Comparison of ENCODE assay signal across 23 cellular contexts in genomic region chr5:76425940-76426339, GRCh38. TPM values are rescaled to one million over a fixed set of nuclear protein-coding genes. Genes with fewer than 3 reads are reported as not detected.
DNase-seq lines count a peak whose midpoint lies in the region; ATAC-seq, FAIRE-seq and TF ChIP-seq lines count a peak whose summit lies in the region.
"Had no signal": no experiment of that assay in that cellular context is flagged by ENCODE, and none has a peak within 500 bp of the region (broad histone marks: within the 10 kb centered on the region; RNA-seq: fewer than 3 reads in every experiment).

No MANE protein-coding gene starts in this region.

- peaks cover 60% of the 10 kb centered on the region for H3K4me1 Mint-ChIP-seq in stimulated activated effector memory CD8-positive, alpha-beta T cell treated with anti-CD3 and anti-CD28 coated beads, Interleukin-12 subunit alpha, Interleukin-12 subunit beta, amount 100 ng/mL, for 72 hours
- H3K4me1 Mint-ChIP-seq in CD4-positive, alpha-beta memory T cell = peaks cover 49 to 85% (median 67%) of the 10 kb centered on the region in 4 donors

- H3K27ac ChIP-seq in HEK293 (ENCODE audit: extremely low read depth, low read depth, low read length) = no peak overlapping the region
- no peak overlapping the region for H3K27ac ChIP-seq in GM12878 (ENCODE audit: control insufficient read depth, insufficient read depth)
- no peak overlapping the region for H3K27ac ChIP-seq in iPS-18a (ENCODE audit: low read length)
- H3K27ac ChIP-seq in CD4-positive, alpha-beta memory T cell (ENCODE audit: low read depth, low read length) = no peak overlapping the region
- no peak overlapping the region for H3K27ac ChIP-seq in gastroesophageal sphincter
- H3K27ac ChIP-seq: heart left ventricle, left lung, sigmoid colon, stomach, transverse colon had no signal

- H3K36me3 ChIP-seq in HEK293 (ENCODE audit: control insufficient read depth in 2 of 2, insufficient read depth in 1 of 2, low read length in 2 of 2) (no peaks in the 10 kb centered on the region), GM12878 (ENCODE audit: control insufficient read depth in 2 of 2, insufficient read depth in 2 of 2, low read length in 1 of 2) (no peaks in the 10 kb centered on the region), iPS-18a (ENCODE audit: control insufficient read depth, low read depth, low read length) (no peaks in the 10 kb centered on the region), gastroesophageal sphincter (no peaks in the 10 kb centered on the region)
- H3K36me3 ChIP-seq in CD4-positive, alpha-beta memory T cell (ENCODE audit: insufficient read depth, low read length) = no peaks in the 10 kb centered on the region
- H3K36me3 ChIP-seq: cardiac muscle cell, heart left ventricle, left lung, sigmoid colon, stomach, transverse colon had no signal

- TF ChIP-seq CTCF in HEK293 (tag by site-specific recombination; IDR thresholded peaks at IDR 0.05) (no peak), GM12878 (IDR thresholded peaks at IDR 0.05 in 2 of 3, conservative IDR thresholded peaks at IDR 0.05 in 1 of 3; ENCODE audit: control insufficient read depth in 2 of 3, extremely low read depth in 1 of 3, insufficient read depth in 1 of 3, low read depth in 3 of 3, low read length in 3 of 3) (no peak), gastroesophageal sphincter (IDR thresholded peaks at IDR 0.05) (no peak)

- H3K27me3 ChIP-seq in GM12878 (replicated peaks in 1 of 2; ENCODE audit: control insufficient read depth in 2 of 2, insufficient read depth in 2 of 2, low read length in 1 of 2) (no peaks in the 10 kb centered on the region), iPS-18a (ENCODE audit: control insufficient read depth, insufficient read depth, low read length) (no peaks in the 10 kb centered on the region), gastroesophageal sphincter (no peaks in the 10 kb centered on the region)
- no peaks in the 10 kb centered on the region for H3K27me3 ChIP-seq in CD4-positive, alpha-beta memory T cell (ENCODE audit: insufficient read depth, low read length)
- H3K27me3 ChIP-seq: cardiac muscle cell, left lung, sigmoid colon, stomach, transverse colon had no signal

- no TSS peak for BruUV-seq in GM12878 (replicated peaks; lab: Mats Ljungman, UMichigan)

- H3K9me3 ChIP-seq in HEK293 (ENCODE audit: control insufficient read depth, insufficient read depth, low read depth, low read length) (no peaks in the 10 kb centered on the region), GM12878 (replicated peaks; ENCODE audit: control insufficient read depth, insufficient read depth, low read length) (no peaks in the 10 kb centered on the region), iPS-18a (ENCODE audit: control insufficient read depth, low read depth, low read length) (no peaks in the 10 kb centered on the region), gastroesophageal sphincter (no peaks in the 10 kb centered on the region)
- no peaks in the 10 kb centered on the region for H3K9me3 ChIP-seq in CD4-positive, alpha-beta memory T cell (ENCODE audit: control insufficient read depth in 1 of 2, low read length in 2 of 2)
- H3K9me3 ChIP-seq: heart left ventricle, left lung, sigmoid colon, stomach, transverse colon had no signal

- RAD21 ChIA-PET in GM12878 (lab: Charles Lee; ENCODE audit: unreplicated experiment) = no interaction called here

- H3K4me2 ChIP-seq in GM12878 (ENCODE audit: control insufficient read depth, insufficient read depth) = no peak overlapping the region

- no peak for TF ChIP-seq POLR2A in GM12878 (IDR thresholded peaks at IDR 0.05; ENCODE audit: low read depth, low read length)
- TF ChIP-seq POLR2A in gastroesophageal sphincter (IDR thresholded peaks at IDR 0.05) = no peak

- no peaks in the 10 kb centered on the region for H3K27me3 Mint-ChIP-seq in CD4-positive, alpha-beta memory T cell
- H3K27me3 Mint-ChIP-seq: activated CD8-positive, alpha-beta memory T cell treated with anti-CD3 and anti-CD28 coated beads, Interleukin-2, amount 10 ng/mL, durations not matched to agents 7 days and 5 days; dendritic cell treated with granulocyte-macrophage colony-stimulating factor and Interleukin-4, amounts not matched to agents 40 ng/mL and 50 ng/mL, for 4 days had no signal

- DNase-seq in GM12878 (ENCODE audit: low read depth, low spot score) (no peak), Right ventricle myocardium inferior (ENCODE audit: missing footprints) (no peak)
- no peak for DNase-seq in stimulated activated effector memory CD8-positive, alpha-beta T cell treated with anti-CD3 and anti-CD28 coated beads, Interleukin-12 subunit alpha, Interleukin-12 subunit beta, amount 100 ng/mL, for 72 hours (ENCODE audit: low spot score in 2 of 2)
- no peak for DNase-seq in CD4-positive, alpha-beta memory T cell
- DNase-seq: activated CD4-positive, alpha-beta T cell treated with anti-CD3 and anti-CD28 coated beads, Interleukin-2, amount 50 U/mL, for 1 hour; activated CD8-positive, alpha-beta memory T cell treated with anti-CD3 and anti-CD28 coated beads, Interleukin-2, amount 10 ng/mL, durations not matched to agents 7 days and 5 days; activated naive CD4-positive, alpha-beta T cell treated with anti-CD3 and anti-CD28 coated beads for 36 hours; amniotic stem cell; DMS79; heart left ventricle; left lung; NCI-H1694 treated with DMSO at 0.1 percent for 48 hours; NCI-H526 treated with DMSO at 0.1 percent for 48 hours; sigmoid colon; stimulated activated CD4-positive, alpha-beta T cell treated with anti-CD3 and anti-CD28 coated beads, Interleukin-15, amount 100 ng/mL, for 24 hours; stomach; transverse colon had no signal

- H3K4me3 ChIP-seq in HEK293 (ENCODE audit: low read depth, low read length) = no peak overlapping the region
- no peak overlapping the region for H3K4me3 ChIP-seq in GM12878
- H3K4me3 ChIP-seq in iPS-18a (ENCODE audit: low read length) = peak overlapping the region; percentile 36
- H3K4me3 ChIP-seq in CD4-positive, alpha-beta memory T cell (ENCODE audit: low read length in 2 of 2) = no peak overlapping the region
- H3K4me3 ChIP-seq in gastroesophageal sphincter = no peak overlapping the region
- H3K4me3 ChIP-seq: cardiac muscle cell, heart left ventricle, left lung, sigmoid colon, stomach, transverse colon had no signal

- peaks cover 10% of the 10 kb centered on the region for H3K36me3 Mint-ChIP-seq in stimulated activated effector memory CD8-positive, alpha-beta T cell treated with anti-CD3 and anti-CD28 coated beads, Interleukin-12 subunit alpha, Interleukin-12 subunit beta, amount 100 ng/mL, for 72 hours
- peaks cover 18 to 31% of the 10 kb centered on the region in 2 donors for H3K36me3 Mint-ChIP-seq in CD4-positive, alpha-beta memory T cell

- TF ChIP-seq EP300 in GM12878 (IDR thresholded peaks at IDR 0.05; ENCODE audit: borderline replicate concordance in 1 of 2, control insufficient read depth in 1 of 2, low read depth in 2 of 2, low read length in 2 of 2) = no peak
- no peak for TF ChIP-seq EP300 in gastroesophageal sphincter (IDR thresholded peaks at IDR 0.05)

- no peaks in the 10 kb centered on the region for H3K9me3 Mint-ChIP-seq in stimulated activated effector memory CD8-positive, alpha-beta T cell treated with anti-CD3 and anti-CD28 coated beads, Interleukin-12 subunit alpha, Interleukin-12 subunit beta, amount 100 ng/mL, for 72 hours
- no peaks in the 10 kb centered on the region for H3K9me3 Mint-ChIP-seq in CD4-positive, alpha-beta memory T cell
- H3K9me3 Mint-ChIP-seq: activated naive CD4-positive, alpha-beta T cell treated with anti-CD3 and anti-CD28 coated beads for 36 hours; dendritic cell treated with granulocyte-macrophage colony-stimulating factor and Interleukin-4, amounts not matched to agents 40 ng/mL and 50 ng/mL, for 4 days had no signal

- no peaks in the 10 kb centered on the region; the same call in 1 of the 2 replicates for H3K79me2 ChIP-seq in GM12878 (ENCODE audit: control insufficient read depth, insufficient read depth, low read length)

- no peaks in the 10 kb centered on the region for H4K20me1 ChIP-seq in GM12878 (ENCODE audit: control insufficient read depth, insufficient read depth)

- SMC1A ChIA-PET in GM12878 (lab: Charles Lee; ENCODE audit: uncharacterized antibody, unreplicated experiment) = no interaction called here

- intact Hi-C loops in GM12878 (cut with micrococcal nuclease; ENCODE audit: unreplicated experiment) = no loop called here
- intact Hi-C loops in CD4-positive, alpha-beta memory T cell (cut with micrococcal nuclease) = no loop called here
- intact Hi-C loops in Right ventricle myocardium inferior (cut with DNase I) = no loop called here

- H3K27ac Mint-ChIP-seq in stimulated activated effector memory CD8-positive, alpha-beta T cell treated with anti-CD3 and anti-CD28 coated beads, Interleukin-12 subunit alpha, Interleukin-12 subunit beta, amount 100 ng/mL, for 72 hours = peak overlapping the region; percentile 32
- H3K27ac Mint-ChIP-seq in CD4-positive, alpha-beta memory T cell = peak overlapping the region in 3 of 7 donors; percentile 1 to 76 (median 26)
- H3K27ac Mint-ChIP-seq: activated CD8-positive, alpha-beta memory T cell treated with anti-CD3 and anti-CD28 coated beads, Interleukin-2, amount 10 ng/mL, durations not matched to agents 7 days and 5 days; activated naive CD4-positive, alpha-beta T cell treated with anti-CD3 and anti-CD28 coated beads for 36 hours; dendritic cell treated with granulocyte-macrophage colony-stimulating factor and Interleukin-4, amounts not matched to agents 40 ng/mL and 50 ng/mL, for 4 days had no signal

- POLR2A ChIA-PET in HEK293 (lab: Yijun Ruan, JAX) = no interaction called here
- POLR2A ChIA-PET in GM12878 (lab: Charles Lee) = no interaction called here
- POLR2A ChIA-PET in CD4-positive, alpha-beta memory T cell (lab: Charles Lee; ENCODE audit: partially characterized antibody) = no interaction called here

- no peak for FAIRE-seq in GM12878 (lab: Jason Lieb, UNC)
- FAIRE-seq: endothelial cell of umbilical vein had no signal

- CTCF ChIA-PET in HEK293 (lab: Yijun Ruan, JAX) (no interaction called here), GM12878 (lab: Yijun Ruan, JAX) (no interaction called here)
- CTCF ChIA-PET in CD4-positive, alpha-beta memory T cell (lab: Charles Lee; ENCODE audit: partially characterized antibody) = no interaction called here

- in situ Hi-C loops in GM12878 (cut with MboI) = no loop called here

- ATAC-seq in GM12878 = no peak
- ATAC-seq in stimulated activated effector memory CD8-positive, alpha-beta T cell treated with anti-CD3 and anti-CD28 coated beads, Interleukin-12 subunit alpha, Interleukin-12 subunit beta, amount 100 ng/mL, for 72 hours = no peak
- ATAC-seq in gastroesophageal sphincter = no peak
- no peak for ATAC-seq in Right ventricle myocardium inferior
- ATAC-seq: activated CD8-positive, alpha-beta memory T cell treated with anti-CD3 and anti-CD28 coated beads, Interleukin-2, amount 10 ng/mL, durations not matched to agents 7 days and 5 days; heart left ventricle; left lung had no signal

- 0 out of 2 replicates have a peak, but pooled peaks cover 3% of the 10 kb centered on the region for H3K4me1 ChIP-seq in HEK293 (ENCODE audit: control insufficient read depth, insufficient read depth, low read length)
- no peaks in the 10 kb centered on the region for H3K4me1 ChIP-seq in GM12878 (ENCODE audit: control insufficient read depth, insufficient read depth, low read length)
- H3K4me1 ChIP-seq in iPS-18a (ENCODE audit: control insufficient read depth, low read depth, low read length) = peaks cover 42% of the 10 kb centered on the region
- H3K4me1 ChIP-seq in CD4-positive, alpha-beta memory T cell (ENCODE audit: insufficient read depth, low read length) = peaks cover 59% of the 10 kb centered on the region
- no peaks in the 10 kb centered on the region for H3K4me1 ChIP-seq in gastroesophageal sphincter
- H3K4me1 ChIP-seq: sigmoid colon had no signal

- no peak for TF ChIP-seq RAD21 in GM12878 (IDR thresholded peaks at IDR 0.05; ENCODE audit: insufficient read depth, low read depth, low read length)

- no peak overlapping the region for H2AFZ ChIP-seq in GM12878 (ENCODE audit: control insufficient read depth, low read depth, low read length)

- 72% methylated on average over 6 of the region's 6 CpGs for WGBS in GM12878 (ENCODE audit: insufficient coverage, insufficient replicate concordance, low lambda C conversion rate, missing lambda C conversion rate)
- WGBS in gastroesophageal sphincter (ENCODE audit: low coverage in 1 of 2), 2 donors = 58% methylated on average over 4 of the region's 6 CpGs; no CpG with 5 or more reads in 1 of the 2 donors

- H3K9ac ChIP-seq in GM12878 (ENCODE audit: control insufficient read depth, insufficient read depth, low read length) (no peak overlapping the region), iPS-18a (ENCODE audit: low read length) (peak overlapping the region; percentile 8)

- no peak overlapping the region for H3K4me3 Mint-ChIP-seq in stimulated activated effector memory CD8-positive, alpha-beta T cell treated with anti-CD3 and anti-CD28 coated beads, Interleukin-12 subunit alpha, Interleukin-12 subunit beta, amount 100 ng/mL, for 72 hours
- H3K4me3 Mint-ChIP-seq in CD4-positive, alpha-beta memory T cell = peak overlapping the region in 1 of 8 donors; percentile 26
- H3K4me3 Mint-ChIP-seq: activated CD8-positive, alpha-beta memory T cell treated with anti-CD3 and anti-CD28 coated beads, Interleukin-2, amount 10 ng/mL, durations not matched to agents 7 days and 5 days; activated naive CD4-positive, alpha-beta T cell treated with anti-CD3 and anti-CD28 coated beads for 36 hours; dendritic cell treated with granulocyte-macrophage colony-stimulating factor and Interleukin-4, amounts not matched to agents 40 ng/mL and 50 ng/mL, for 4 days had no signal

RNA-seq across cellular contexts. Expression of gene IQGAP2, which starts 22.9 kb away (rescaled TPM):
- total RNA-seq in GM12878 (2013; cell fraction: nucleolus; rRNA removed) = 115 and 127 TPM in 2 replicates
- total RNA-seq in GM12878 (2014; rRNA removed) = 23.6 and 29.4 TPM in 2 replicates
- total RNA-seq in GM12878 (2014; rRNA removed; fragmentation: Illumina TruSeq; extraction: Trizol) = 41.4 and 41.9 TPM in 2 replicates
- 26.9 and 28.2 TPM in 2 replicates for total RNA-seq in GM12878 (2021)
- 11.2 TPM for polyA plus RNA-seq in GM12878 (2011; ENCODE audit: low read depth)
- 28.8 and 41.4 TPM in 2 replicates for polyA plus RNA-seq in GM12878 (2011; rRNA removed)
- polyA plus RNA-seq in GM12878 (2011; cell fraction: cytosol; rRNA removed) = 13.8 and 17.3 TPM in 2 replicates
- 23.5 and 24.0 TPM in 2 replicates for polyA plus RNA-seq in GM12878 (2011; cell fraction: nucleus; rRNA removed)
- polyA plus RNA-seq in GM12878 (2012) = 16.7 and 20.3 TPM in 2 replicates
- 41.4 and 50.8 TPM in 2 replicates for polyA plus RNA-seq in GM12878 (2014; fragmentation: Illumina TruSeq; extraction: Trizol)
- 10 to 100 TPM; 17.7 to 17.9 TPM for polyA plus RNA-seq in GM12878 (2014; fragmentation: Nextera tagmentation; extraction: Ambion mirVana)
- 17.5 and 17.9 TPM in 2 replicates for polyA plus RNA-seq in GM12878 (2014; rRNA removed)
- 10 to 100 TPM; 14.5 to 20.1 TPM for polyA plus RNA-seq in GM12878 (2016; fragmentation: Nextera tagmentation; extraction: Ambion mirVana)
- polyA minus RNA-seq in GM12878 (2011; rRNA and poly(A)+ RNA removed) = 35.3 and 36.6 TPM in 2 replicates
- 16.3 and 23.2 TPM in 2 replicates for polyA minus RNA-seq in GM12878 (2011; cell fraction: cytosol; rRNA and poly(A)+ RNA removed)
- polyA minus RNA-seq in GM12878 (2011; cell fraction: nucleus; rRNA and poly(A)+ RNA removed) = 19.8 and 27.7 TPM in 2 replicates
- total RNA-seq in CD4-positive, alpha-beta memory T cell = 100 to 1,000 TPM; 125 to 126 TPM
- polyA plus RNA-seq in CD4-positive, alpha-beta memory T cell = 10 to 100 TPM; 24.7 to 72.5 TPM
- 10 to 100 TPM; 15.7 to 34.4 (median 25.8) TPM for total RNA-seq in gastroesophageal sphincter
- 4.9 TPM for total RNA-seq in Right ventricle myocardium inferior
